8 cellular contexts compared by ENCODE assay signal in genomic region chr12:31749024-31749704, GRCh38. TPM values are rescaled to one million over a fixed set of nuclear protein-coding genes. Genes with fewer than 3 reads are reported as not detected.
DNase-seq lines count a peak whose midpoint lies in the region; ATAC-seq, FAIRE-seq and TF ChIP-seq lines count a peak whose summit lies in the region.

No MANE protein-coding gene starts in this region.

- no peak for FAIRE-seq in frontal cortex (lab: Jason Lieb, UNC)

- peaks cover 5% of the 10 kb centered on the region; the same call in 1 of the 2 replicates for H3K9me3 ChIP-seq in Panc1 (ENCODE audit: control insufficient read depth, insufficient read depth, low read depth, low read length)

- H3K4me1 Mint-ChIP-seq in IgD-negative memory B cell: peaks cover 54 to 65% (median 57%) of the 10 kb centered on the region in 3 donors
- peaks cover 65% of the 10 kb centered on the region for H3K4me1 Mint-ChIP-seq in activated naive CD4-positive, alpha-beta T cell treated with anti-CD3 and anti-CD28 coated beads, Interleukin-2, amount 10 ng/mL, durations not matched to agents 7 days and 5 days

- H3K27ac Mint-ChIP-seq in IgD-negative memory B cell: peak overlapping the region; percentile 87 to 93 (median 92)
- peak overlapping the region; percentile 62 for H3K27ac Mint-ChIP-seq in activated naive CD4-positive, alpha-beta T cell treated with anti-CD3 and anti-CD28 coated beads, Interleukin-2, amount 10 ng/mL, durations not matched to agents 7 days and 5 days

- peak; percentile 81 for ATAC-seq in GM21786 (IDR thresholded peaks at IDR 0.05; ENCODE audit: unreplicated experiment)
- ATAC-seq in Panc1: peak; percentile 97

- H3K4me3 ChIP-seq in Panc1 (ENCODE audit: low read depth in 2 of 2, low read length in 2 of 2): no peak overlapping the region

- TF ChIP-seq CTCF in Panc1 (IDR thresholded peaks at IDR 0.05): no peak

- H3K4me3 Mint-ChIP-seq in IgD-negative memory B cell: peak overlapping the region; percentile 61 to 88 (median 73)
- no peak overlapping the region for H3K4me3 Mint-ChIP-seq in activated naive CD4-positive, alpha-beta T cell treated with anti-CD3 and anti-CD28 coated beads, Interleukin-2, amount 10 ng/mL, durations not matched to agents 7 days and 5 days

- no TSS peak for BruUV-seq in Panc1 (replicated peaks; lab: Mats Ljungman, UMichigan)

- CTCF ChIA-PET in Panc1 (lab: Charles Lee): interaction anchor here (0.7 kb wide), 3 partner anchors 20 to 119 kb away, joined by 4 to 6 read pairs (median 5); partner anchors contain the start of gene AMN1
- CTCF ChIA-PET in activated naive CD4-positive, alpha-beta T cell treated with anti-CD3 and anti-CD28 coated beads, Interleukin-2, amount 10 ng/mL, durations not matched to agents 7 days and 5 days (lab: Charles Lee): interaction anchor here (0.6 kb wide), 1 partner anchor 22 kb away, joined by 3 read pairs; no protein-coding TSS in a partner anchor

- no peaks in the 10 kb centered on the region for H3K36me3 ChIP-seq in Panc1 (ENCODE audit: control insufficient read depth, insufficient read depth, low read length)

- peak overlapping the region; percentile 44 for H3K27ac ChIP-seq in Panc1 (ENCODE audit: low read length)

- POLR2A ChIA-PET in Panc1 (lab: Charles Lee): interaction anchor here (0.6 kb wide), 2 partner anchors 23 to 409 kb away, joined by 3 to 7 read pairs; no protein-coding TSS in a partner anchor

- H3K27me3 Mint-ChIP-seq in IgD-negative memory B cell: no peaks in the 10 kb centered on the region
- no peaks in the 10 kb centered on the region for H3K27me3 Mint-ChIP-seq in activated naive CD4-positive, alpha-beta T cell treated with anti-CD3 and anti-CD28 coated beads, Interleukin-2, amount 10 ng/mL, durations not matched to agents 7 days and 5 days

- DNase-seq in ELF-1 (ENCODE audit: low read depth, low spot score) (peak; percentile 84), Panc1 (ENCODE audit: low read depth, low spot score) (peak; percentile 98), iPS DF 4.7 (ENCODE audit: extremely low read depth, low spot score) (peak; percentile 100), frontal cortex (ENCODE audit: low spot score in 2 of 2) (no peak)
- DNase-seq in activated naive CD4-positive, alpha-beta T cell treated with anti-CD3 and anti-CD28 coated beads, Interleukin-2, amount 10 ng/mL, durations not matched to agents 7 days and 5 days: peak; percentile 68
- DNase-seq in stimulated activated CD4-positive, alpha-beta T cell treated with anti-CD3 and anti-CD28 coated beads, Interleukin-2, amount 100 ng/mL, for 24 hours: peak; percentile 52 to 73

- intact Hi-C loops in Panc1 (cut with micrococcal nuclease; ENCODE audit: unreplicated experiment): no loop called here

- peaks cover 2% of the 10 kb centered on the region for H3K36me3 Mint-ChIP-seq in IgD-negative memory B cell
- peaks cover 20% of the 10 kb centered on the region for H3K36me3 Mint-ChIP-seq in activated naive CD4-positive, alpha-beta T cell treated with anti-CD3 and anti-CD28 coated beads, Interleukin-2, amount 10 ng/mL, durations not matched to agents 7 days and 5 days

- H3K4me1 ChIP-seq in Panc1 (ENCODE audit: control insufficient read depth, insufficient read depth, low read length): peaks cover 14% of the 10 kb centered on the region

- in situ Hi-C loops in Panc1 (cut with HindIII; ENCODE audit: low pct_unique_long_range_greater_than_20kb, low sequenced_read_pairs): no loop called here

- H3K27me3 ChIP-seq in Panc1 (ENCODE audit: control insufficient read depth, insufficient read depth, low read length): no peaks in the 10 kb centered on the region

- H3K9me3 Mint-ChIP-seq in IgD-negative memory B cell: peaks cover 0 to 7% (median 2%) of the 10 kb centered on the region in 3 donors
- peaks cover 20% of the 10 kb centered on the region for H3K9me3 Mint-ChIP-seq in activated naive CD4-positive, alpha-beta T cell treated with anti-CD3 and anti-CD28 coated beads, Interleukin-2, amount 10 ng/mL, durations not matched to agents 7 days and 5 days

RNA-seq across cellular contexts. Expression of gene AMN1, which starts 20.3 kb away (rescaled TPM):
- polyA plus RNA-seq in IgD-negative memory B cell: 18.6 TPM
- total RNA-seq in Panc1 (2021; ENCODE audit: unreplicated experiment) (16.4 TPM), frontal cortex (77.0 TPM)
- 11.0 TPM for polyA plus RNA-seq in Panc1 (2012; ENCODE audit: insufficient read length)

Comparison
In these comparisons a context has a peak if more than half of its experiments do, and no peak if none do; other contexts are left out.
1. DNase-seq: peak in ELF-1 (single experiment), Panc1 (single experiment), activated naive CD4-positive, alpha-beta T cell treated with anti-CD3 and anti-CD28 coated beads, Interleukin-2, amount 10 ng/mL, durations not matched to agents 7 days and 5 days (single experiment), iPS DF 4.7 (single experiment) and stimulated activated CD4-positive, alpha-beta T cell treated with anti-CD3 and anti-CD28 coated beads, Interleukin-2, amount 100 ng/mL, for 24 hours (2 of 2); none in frontal cortex (0 of 2).